Comparison of ENCODE assay signal across 20 cellular contexts in genomic region chr18:48000701-48001100, GRCh38.
DNase-seq lines count a peak whose midpoint lies in the region; ATAC-seq, FAIRE-seq and TF ChIP-seq lines count a peak whose summit lies in the region.
"Had no signal": no experiment of that assay in that cellular context is flagged by ENCODE, and none has a peak within 500 bp of the region (broad histone marks: within the 10 kb centered on the region; RNA-seq: fewer than 3 reads in every experiment).

No MANE protein-coding gene starts in this region.

- H3K4me1 ChIP-seq in A549: peaks cover 32% of the 10 kb centered on the region
- no peaks in the 10 kb centered on the region for H3K4me1 ChIP-seq in colonic mucosa
- H3K4me1 ChIP-seq in ovary (ENCODE audit: insufficient read depth): no peaks in the 10 kb centered on the region

- WGBS in A549 (ENCODE audit: missing lambda C conversion rate): 90% methylated on average over 3 of the region's 4 CpGs
- WGBS in ovary, 3 donors: 87 to 96% (median 95%) methylated on average over 4 of the region's 4 CpGs

- H3K36me3 ChIP-seq in colonic mucosa (no peaks in the 10 kb centered on the region), ovary (no peaks in the 10 kb centered on the region)

- no peak overlapping the region for H3K4me3 Mint-ChIP-seq in activated T-cell treated with anti-CD3 and anti-CD28 coated beads, Interleukin-2, amount 50 U/mL, for 24 hours
- H3K4me3 Mint-ChIP-seq: B cell; CD4-positive, CD25-positive, alpha-beta regulatory T cell had no signal

- H3K4me2 ChIP-seq in A549: no peak overlapping the region

- TF ChIP-seq CTCF in A549 (IDR thresholded peaks at IDR 0.05): no peak
- no peak for TF ChIP-seq CTCF in HL-60 (IDR thresholded peaks at IDR 0.05; ENCODE audit: insufficient read depth, low read length)
- no peak for TF ChIP-seq CTCF in colonic mucosa (IDR thresholded peaks at IDR 0.05)
- TF ChIP-seq CTCF in ovary (IDR thresholded peaks at IDR 0.05): no peak

- no peak for TF ChIP-seq POLR2A in A549 (IDR thresholded peaks at IDR 0.05; ENCODE audit: low read length)
- no peak for TF ChIP-seq POLR2A in ovary (IDR thresholded peaks at IDR 0.05)

- TF ChIP-seq RAD21 in A549 (conservative IDR thresholded peaks at IDR 0.05 in 1 of 2, IDR thresholded peaks at IDR 0.05 in 1 of 2): no peak

- FAIRE-seq in A549 (lab: Jason Lieb, UNC): no peak
- FAIRE-seq: GM12878, GM18507, H54 had no signal

- POLR2A ChIA-PET in A549 (lab: Yijun Ruan, JAX): interaction anchor here (4.1 kb wide), 1 partner anchor 70 kb away, joined by 46 read pairs; the partner anchor contains the start of gene SMAD2

- no peak for DNase-seq in A549 (ENCODE audit: low read depth in 1 of 2, low spot score in 1 of 2)
- no peak for DNase-seq in HL-60 (ENCODE audit: low read depth in 1 of 2, low spot score in 1 of 2)
- DNase-seq in colonic mucosa: peak; percentile 66
- peak; percentile 16 for DNase-seq in stimulated activated CD8-positive, alpha-beta memory T cell treated with anti-CD3 and anti-CD28 coated beads, Interleukin-4, amount 100 ng/mL, for 48 hours
- no peak for DNase-seq in dermis blood vessel endothelial cell
- no peak for DNase-seq in activated T-cell treated with anti-CD3 and anti-CD28 coated beads, Interleukin-2, amount 50 U/mL, for 24 hours
- no peak for DNase-seq in ovary
- DNase-seq: 8988T; ACHN; Calu3; CD4-positive, CD25-positive, alpha-beta regulatory T cell; DMS 273 treated with DMSO at 0.1 percent for 48 hours; DMS79; IMR-90; KBM-7 had no signal

- H3K27me3 ChIP-seq in HL-60 (ENCODE audit: insufficient read depth, poor library complexity, severe bottlenecking) (no peaks in the 10 kb centered on the region), colonic mucosa (no peaks in the 10 kb centered on the region), ovary (no peaks in the 10 kb centered on the region)

- intact Hi-C loops in colonic mucosa (cut with DNase I) (no loop called here), ovary (cut with DNase I) (no loop called here)

- peak overlapping the region; percentile 99 for H3K27ac ChIP-seq in A549
- H3K27ac ChIP-seq in HL-60 (replicated peaks): peak overlapping the region; percentile 67
- H3K27ac ChIP-seq in colonic mucosa: no peak overlapping the region
- H3K27ac ChIP-seq in ovary: no peak overlapping the region

- H3K36me3 Mint-ChIP-seq in activated T-cell treated with anti-CD3 and anti-CD28 coated beads, Interleukin-2, amount 50 U/mL, for 24 hours (ENCODE audit: low read depth): no peaks in the 10 kb centered on the region
- H3K36me3 Mint-ChIP-seq: CD4-positive, CD25-positive, alpha-beta regulatory T cell had no signal

- H3K4me3 ChIP-seq in A549 (no peak overlapping the region), HL-60 (replicated peaks; ENCODE audit: insufficient read depth, low read length) (no peak overlapping the region), colonic mucosa (no peak overlapping the region), ovary (no peak overlapping the region)
- H3K4me3 ChIP-seq: GM12878 had no signal

- no peaks in the 10 kb centered on the region for H3K27me3 Mint-ChIP-seq in activated T-cell treated with anti-CD3 and anti-CD28 coated beads, Interleukin-2, amount 50 U/mL, for 24 hours

- ATAC-seq in A549: no peak
- ATAC-seq: GM12878, HCT116 had no signal

- no peaks in the 10 kb centered on the region for H3K4me1 Mint-ChIP-seq in activated T-cell treated with anti-CD3 and anti-CD28 coated beads, Interleukin-2, amount 50 U/mL, for 24 hours (ENCODE audit: low read depth)
- H3K4me1 Mint-ChIP-seq: B cell; CD4-positive, CD25-positive, alpha-beta regulatory T cell had no signal

- no peak overlapping the region for H3K9ac ChIP-seq in colonic mucosa (ENCODE audit: low read depth in 2 of 2, low read length in 2 of 2)

- H3K9me3 ChIP-seq in A549: peaks cover 49% of the 10 kb centered on the region
- no peaks in the 10 kb centered on the region for H3K9me3 ChIP-seq in colonic mucosa
- H3K9me3 ChIP-seq in ovary: no peaks in the 10 kb centered on the region

- no peak overlapping the region for H3K27ac Mint-ChIP-seq in activated T-cell treated with anti-CD3 and anti-CD28 coated beads, Interleukin-2, amount 50 U/mL, for 24 hours
- H3K27ac Mint-ChIP-seq: B cell; CD4-positive, CD25-positive, alpha-beta regulatory T cell had no signal

- CTCF ChIA-PET in A549 (lab: Yijun Ruan, JAX): interaction anchor here (0.5 to 0.6 kb wide), 2 partner anchors 26 to 112 kb away, joined by 3 to 4 read pairs; no protein-coding TSS in a partner anchor

- no peak for TF ChIP-seq EP300 in A549 (IDR thresholded peaks at IDR 0.05)
- TF ChIP-seq EP300 in ovary (IDR thresholded peaks at IDR 0.05): no peak

- peaks cover 14% of the 10 kb centered on the region for H3K9me3 Mint-ChIP-seq in activated T-cell treated with anti-CD3 and anti-CD28 coated beads, Interleukin-2, amount 50 U/mL, for 24 hours

TF ChIP-seq in A549, 52 proteins besides CTCF, POLR2A, EP300 and RAD21:
- TF ChIP-seq ZFP36 (IDR thresholded peaks at IDR 0.05; ENCODE audit: borderline replicate concordance, partially characterized antibody) (no peak), HOXB13 (CRISPR knock-in tag; IDR thresholded peaks at IDR 0.05; ENCODE audit: low read depth) (no peak)
TF ChIP-seq in A549: peak in this region for 0.

Comparison
In these comparisons a context has a peak if more than half of its experiments do, and no peak if none do; other contexts are left out.
1. DNase-seq: peak in colonic mucosa (single experiment) and stimulated activated CD8-positive, alpha-beta memory T cell treated with anti-CD3 and anti-CD28 coated beads, Interleukin-4, amount 100 ng/mL, for 48 hours (single experiment); none in A549 (0 of 2), HL-60 (0 of 2), dermis blood vessel endothelial cell (single experiment), activated T-cell treated with anti-CD3 and anti-CD28 coated beads, Interleukin-2, amount 50 U/mL, for 24 hours (single experiment) and ovary (0 of 5).
2. H3K27ac ChIP-seq: peak in A549 (2 of 2) and HL-60 (single experiment); none in colonic mucosa (single experiment) and ovary (0 of 2).